Comparison of ENCODE assay signal across 26 cellular contexts in the genomic region with DNA sequence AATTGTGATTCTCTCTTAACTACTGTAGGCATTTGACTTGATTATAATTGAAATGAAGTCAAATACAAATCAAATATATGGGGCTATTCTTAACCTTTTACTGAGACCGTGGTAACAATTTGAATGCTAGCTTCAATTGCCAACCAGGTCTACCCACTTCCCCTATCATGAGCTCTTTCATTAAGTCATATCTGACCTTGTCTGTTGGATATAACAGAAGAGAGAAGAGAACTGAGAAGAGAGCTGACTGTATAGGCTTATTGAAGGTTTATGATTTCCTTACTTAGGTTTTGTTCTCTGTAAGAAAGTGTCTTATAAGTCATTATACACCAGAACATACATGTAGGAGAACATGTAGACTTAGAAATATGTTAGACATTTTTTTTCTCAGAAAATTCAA.
DNase-seq lines count a peak whose midpoint lies in the region; ATAC-seq and TF ChIP-seq lines count a peak whose summit lies in the region.
"Had no signal": no experiment of that assay in that cellular context is flagged by ENCODE, and none has a peak within 500 bp of the region (broad histone marks: within the 10 kb centered on the region; RNA-seq: fewer than 3 reads in every experiment).

No MANE protein-coding gene starts in this region.

- H3K36me3 ChIP-seq in GM06990 (ENCODE audit: control insufficient read depth, insufficient read depth, low read length) (no peaks in the 10 kb centered on the region), OCI-LY3 (replicated peaks; ENCODE audit: low read depth, low read length) (no peaks in the 10 kb centered on the region), osteoblast (ENCODE audit: insufficient read depth, low read length) (no peaks in the 10 kb centered on the region), adrenal gland (replicated peaks in 1 of 2) (no peaks in the 10 kb centered on the region)
- H3K36me3 ChIP-seq: BLaER1 treated with 17β-estradiol and CSF1 and Interleukin-3, amounts not matched to agents 10 nM and 100 nM; MG63; SJSA1 had no signal

- H2AFZ ChIP-seq in OCI-LY3 (ENCODE audit: low read depth, low read length) (no peak overlapping the region), osteoblast (ENCODE audit: low read length) (no peak overlapping the region)

- H3K79me2 ChIP-seq in OCI-LY3 (ENCODE audit: low read length) (no peaks in the 10 kb centered on the region), osteoblast (ENCODE audit: insufficient read depth, low read length) (no peaks in the 10 kb centered on the region)

- no peak for TF ChIP-seq POLR2A in adrenal gland (IDR thresholded peaks at IDR 0.05)

- peak; percentile 49 for ATAC-seq in GM18907 (IDR thresholded peaks at IDR 0.05; ENCODE audit: unreplicated experiment)

- H3K27ac ChIP-seq in OCI-LY3 (ENCODE audit: low read length) (peak overlapping the region; percentile 24; the same call in 1 of the 2 replicates), osteoblast (ENCODE audit: low read depth, low read length) (peak overlapping the region; percentile 65), adrenal gland (no peak overlapping the region)
- H3K27ac ChIP-seq: BLaER1 treated with 17β-estradiol and CSF1 and Interleukin-3, amounts not matched to agents 10 nM and 100 nM; SJSA1 had no signal

- 69 to 92% (median 83%) methylated on average over 1 of the region's 1 CpG for WGBS in adrenal gland, 4 donors

- no peak overlapping the region for H3K9ac ChIP-seq in OCI-LY3 (ENCODE audit: low read length)
- H3K9ac ChIP-seq: BLaER1 treated with 17β-estradiol and CSF1 and Interleukin-3, amounts not matched to agents 10 nM and 100 nM had no signal

- H3K27me3 ChIP-seq in GM06990 (replicated peaks; ENCODE audit: control insufficient read depth, insufficient read depth, low read length) (no peaks in the 10 kb centered on the region), OCI-LY3 (ENCODE audit: low read depth, low read length) (no peaks in the 10 kb centered on the region), osteoblast (ENCODE audit: insufficient read depth, low read length) (no peaks in the 10 kb centered on the region), adrenal gland (no peaks in the 10 kb centered on the region)
- H3K27me3 ChIP-seq: BLaER1 treated with 17β-estradiol and CSF1 and Interleukin-3, amounts not matched to agents 10 nM and 100 nM; MG63; SJSA1 had no signal

- DNase-seq in GM06990 (ENCODE audit: extremely low read depth, insufficient read length) (peak; percentile 3), osteoblast (ENCODE audit: insufficient read length, low spot score, missing footprints) (no peak), adrenal gland (no peak), NCI-H2107 (lab: John Stamatoyannopoulos, UW) (no peak)
- DNase-seq in stimulated activated CD4-positive, alpha-beta T cell treated with anti-CD3 and anti-CD28 coated beads, Interleukin-4, amount 100 ng/mL, for 1 hour, result no peak
- no peak for DNase-seq in stimulated activated naive CD4-positive, alpha-beta T cell (lab: John Stamatoyannopoulos, UW)
- DNase-seq: AML-193; CD4-positive, alpha-beta T cell; DMS79; GF-D8; H7; IMR-90; KG1; NCI-H1092; NCI-H1417 treated with DMSO at 0.1 percent for 48 hours; NCI-H1694 treated with DMSO at 0.1 percent for 48 hours; NCI-H524; NCI-H748 treated with DMSO at 0.1 percent for 48 hours; Right ventricle myocardium superior; RPMI8226; T-helper 2 cell had no signal

- H3K4me3 ChIP-seq in GM06990 (replicated peaks; ENCODE audit: low read depth, low read length) (no peak overlapping the region), OCI-LY3 (ENCODE audit: low read length) (no peak overlapping the region), osteoblast (ENCODE audit: insufficient read depth, low read length) (no peak overlapping the region), adrenal gland (no peak overlapping the region)
- H3K4me3 ChIP-seq: BLaER1 treated with 17β-estradiol and CSF1 and Interleukin-3, amounts not matched to agents 10 nM and 100 nM; MG63; SJSA1 had no signal

- TF ChIP-seq CTCF in GM06990 (IDR thresholded peaks at IDR 0.05; ENCODE audit: insufficient read depth, low read length, poor library complexity, severe bottlenecking), result no peak
- no peak for TF ChIP-seq CTCF in OCI-LY3 (IDR thresholded peaks at IDR 0.05; ENCODE audit: low read depth, low read length)
- no peak for TF ChIP-seq CTCF in osteoblast (IDR thresholded peaks at IDR 0.05; ENCODE audit: extremely low read depth, low read depth, low read length)
- no peak for TF ChIP-seq CTCF in adrenal gland (IDR thresholded peaks at IDR 0.05)

- H4K20me1 ChIP-seq in OCI-LY3 (ENCODE audit: insufficient read depth, low read length), result no peaks in the 10 kb centered on the region
- no peaks in the 10 kb centered on the region for H4K20me1 ChIP-seq in osteoblast (ENCODE audit: insufficient read depth, low read length)
- H4K20me1 ChIP-seq: BLaER1 treated with 17β-estradiol and CSF1 and Interleukin-3, amounts not matched to agents 10 nM and 100 nM had no signal

- peaks cover 13% of the 10 kb centered on the region for H3K4me1 ChIP-seq in OCI-LY3 (ENCODE audit: low read length)
- peaks cover 40% of the 10 kb centered on the region for H3K4me1 ChIP-seq in osteoblast (ENCODE audit: insufficient read depth, low read length)
- no peaks in the 10 kb centered on the region for H3K4me1 ChIP-seq in adrenal gland (replicated peaks in 1 of 2)
- H3K4me1 ChIP-seq: BLaER1 treated with 17β-estradiol and CSF1 and Interleukin-3, amounts not matched to agents 10 nM and 100 nM; SJSA1 had no signal

- peak overlapping the region; percentile 39 for H3K4me2 ChIP-seq in OCI-LY3 (ENCODE audit: low read length)
- no peak overlapping the region for H3K4me2 ChIP-seq in osteoblast (ENCODE audit: insufficient read depth, low read length)
- H3K4me2 ChIP-seq: BLaER1 treated with 17β-estradiol and CSF1 and Interleukin-3, amounts not matched to agents 10 nM and 100 nM had no signal

- H3K9me3 ChIP-seq in OCI-LY3 (ENCODE audit: insufficient read depth, low read length), result no peaks in the 10 kb centered on the region
- H3K9me3 ChIP-seq in osteoblast (ENCODE audit: low read depth, low read length), result no peaks in the 10 kb centered on the region
- no peaks in the 10 kb centered on the region for H3K9me3 ChIP-seq in adrenal gland (replicated peaks in 1 of 3)
- H3K9me3 ChIP-seq: SJSA1 had no signal

- intact Hi-C loops in adrenal gland (cut with DNase I), result no loop called here

Comparison
In these comparisons a context has a peak if more than half of its experiments do, and no peak if none do; other contexts are left out.
1. H3K27ac ChIP-seq: peak in OCI-LY3 (single experiment) and osteoblast (single experiment); none in adrenal gland (0 of 5).